8 cellular contexts compared by ENCODE assay signal in the genomic region with DNA sequence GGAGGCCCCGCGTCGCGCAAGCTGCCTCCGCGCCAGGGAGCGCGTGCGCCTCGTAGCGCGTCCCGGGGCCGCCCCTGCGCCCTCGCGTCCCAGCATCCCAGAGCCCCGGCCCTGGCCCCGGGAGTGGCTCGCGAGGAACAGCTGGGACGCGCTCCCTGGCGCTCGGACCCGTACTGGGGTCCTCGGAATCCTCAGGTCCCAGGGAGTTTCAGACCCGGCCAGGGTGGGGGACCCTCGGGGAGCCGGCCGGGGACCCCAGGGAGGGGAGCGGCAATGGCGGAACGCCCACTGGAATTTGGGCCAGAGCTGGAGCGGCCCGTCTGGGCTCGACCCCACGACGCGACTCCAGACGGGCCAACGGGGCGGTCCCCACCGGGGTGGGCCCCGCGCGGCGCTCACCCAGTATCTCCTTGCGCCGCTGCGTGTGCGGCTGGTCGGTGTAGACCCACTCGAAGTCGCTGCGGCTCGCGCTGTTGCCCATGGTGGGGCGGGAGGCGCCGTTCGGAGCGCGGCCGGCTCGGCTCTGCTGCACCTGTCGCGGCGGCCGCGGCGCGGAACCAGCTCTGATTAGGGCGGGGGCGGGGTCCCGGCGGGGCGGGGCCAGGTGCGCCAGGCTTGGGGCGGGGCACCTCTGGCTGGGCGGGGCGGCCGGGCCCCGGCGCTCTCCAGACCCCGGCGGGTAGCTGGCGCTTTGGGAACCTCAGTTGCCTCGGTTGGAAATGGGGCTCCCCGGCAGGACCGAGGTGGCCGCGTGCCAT. TPM values are rescaled to one million over a fixed set of nuclear protein-coding genes. Genes with fewer than 3 reads are reported as not detected.
DNase-seq lines count a peak whose midpoint lies in the region; ATAC-seq and TF ChIP-seq lines count a peak whose summit lies in the region.

A gene (minus strand): TSS at position 539 of the 758 bp plus-strand sequence. CDS start 58 bp downstream, at position 481.

- H2AFZ ChIP-seq in neuron (ENCODE audit: low read depth, low read length) = peak within 1 kb of the TSS; percentile 26

- H3K27me3 Mint-ChIP-seq in activated CD4-positive, alpha-beta T cell treated with anti-CD3 and anti-CD28 coated beads for 36 hours = peaks cover 17% of the 10 kb centered on the region
- peaks cover 7 to 33% of the 10 kb centered on the region in 2 donors for H3K27me3 Mint-ChIP-seq in effector memory CD8-positive, alpha-beta T cell

- no peaks in the 10 kb centered on the region for H3K9me3 ChIP-seq in HUES48 (ENCODE audit: control insufficient read depth, insufficient read depth, low read length)
- peaks cover 8% of the 10 kb centered on the region for H3K9me3 ChIP-seq in neuron (ENCODE audit: low read length)
- peaks cover 0 to 10% (median 9%) of the 10 kb centered on the region in 3 donors for H3K9me3 ChIP-seq in tibial artery

- TF ChIP-seq CTCF in tibial artery (IDR thresholded peaks at IDR 0.05) = no peak

- CTCF ChIA-PET in activated CD4-positive, alpha-beta T cell treated with anti-CD3 and anti-CD28 coated beads for 36 hours (lab: Charles Lee) = interaction anchor here (0.6 to 1.8 kb wide), 2 partner anchors 34 kb away, joined by 3 to 7 read pairs; no protein-coding TSS in a partner anchor

- H3K4me1 ChIP-seq in HUES48 (ENCODE audit: control insufficient read depth, insufficient read depth, low read length) (peaks cover 4% of the 10 kb centered on the region; the same call in 1 of the 2 replicates), neuron (ENCODE audit: insufficient read depth, low read length) (peaks cover 2% of the 10 kb centered on the region), tibial artery (peaks cover 0 to 27% (median 14%) of the 10 kb centered on the region in 4 donors)

- H3K27ac ChIP-seq in HUES48 (ENCODE audit: low read depth, low read length) = no peak within 1 kb of the TSS
- no peak within 1 kb of the TSS for H3K27ac ChIP-seq in tibial artery

- H3K4me3 Mint-ChIP-seq in activated CD4-positive, alpha-beta T cell treated with anti-CD3 and anti-CD28 coated beads for 36 hours = peak within 1 kb of the TSS; percentile 59
- H3K4me3 Mint-ChIP-seq in effector memory CD8-positive, alpha-beta T cell = peak within 1 kb of the TSS; percentile 41 to 48

- peak; percentile 87 for ATAC-seq in activated CD4-positive, alpha-beta T cell treated with anti-CD3 and anti-CD28 coated beads for 36 hours
- ATAC-seq in effector memory CD8-positive, alpha-beta T cell (replicated peaks) = peak; percentile 79
- no peak for ATAC-seq in HG03097 (IDR thresholded peaks at IDR 0.05; ENCODE audit: low FRiP score, unreplicated experiment)

- no peak within 1 kb of the TSS for H3K9ac ChIP-seq in HUES48 (ENCODE audit: low read depth, low read length)

- peak; percentile 55 for DNase-seq in NCI-H1436 (lab: John Stamatoyannopoulos, UW)
- DNase-seq in NCI-H1436 treated with DMSO at 0.1 percent for 48 hours (lab: John Stamatoyannopoulos, UW) = no peak
- peak; percentile 84 for DNase-seq in activated CD4-positive, alpha-beta T cell treated with anti-CD3 and anti-CD28 coated beads for 36 hours
- DNase-seq in effector memory CD8-positive, alpha-beta T cell = no peak
- DNase-seq in tibial artery = no peak

- H3K27me3 ChIP-seq in HUES48 (ENCODE audit: control insufficient read depth, insufficient read depth, low read length) = peaks cover 53% of the 10 kb centered on the region
- H3K27me3 ChIP-seq in neuron (ENCODE audit: insufficient read depth, low read length) = peaks cover 48% of the 10 kb centered on the region
- peaks cover 0 to 67% of the 10 kb centered on the region in 2 donors for H3K27me3 ChIP-seq in tibial artery

- peaks cover 6% of the 10 kb centered on the region for H3K36me3 Mint-ChIP-seq in activated CD4-positive, alpha-beta T cell treated with anti-CD3 and anti-CD28 coated beads for 36 hours (ENCODE audit: low read depth)
- peaks cover 2% of the 10 kb centered on the region for H3K36me3 Mint-ChIP-seq in effector memory CD8-positive, alpha-beta T cell (ENCODE audit: insufficient read depth)

- POLR2A ChIA-PET in activated CD4-positive, alpha-beta T cell treated with anti-CD3 and anti-CD28 coated beads for 36 hours (lab: Charles Lee) = interaction anchor here (0.6 to 0.7 kb wide), 3 partner anchors 80 to 216 kb away, joined by 3 to 4 read pairs (median 4); a partner anchor contains a TSS

- peaks cover 5% of the 10 kb centered on the region for H3K9me3 Mint-ChIP-seq in activated CD4-positive, alpha-beta T cell treated with anti-CD3 and anti-CD28 coated beads for 36 hours (ENCODE audit: low read depth)
- peaks cover 5 to 7% of the 10 kb centered on the region in 2 donors for H3K9me3 Mint-ChIP-seq in effector memory CD8-positive, alpha-beta T cell

- no peak within 1 kb of the TSS for H3K27ac Mint-ChIP-seq in activated CD4-positive, alpha-beta T cell treated with anti-CD3 and anti-CD28 coated beads for 36 hours
- H3K27ac Mint-ChIP-seq in effector memory CD8-positive, alpha-beta T cell = no peak within 1 kb of the TSS

- peaks cover 6% of the 10 kb centered on the region for H3K4me1 Mint-ChIP-seq in activated CD4-positive, alpha-beta T cell treated with anti-CD3 and anti-CD28 coated beads for 36 hours
- H3K4me1 Mint-ChIP-seq in effector memory CD8-positive, alpha-beta T cell (ENCODE audit: low read depth in 2 of 2) = no peaks in the 10 kb centered on the region

- H3K36me3 ChIP-seq in HUES48 (ENCODE audit: control insufficient read depth, insufficient read depth, low read length) (no peaks in the 10 kb centered on the region), neuron (ENCODE audit: insufficient read depth, low read length) (no peaks in the 10 kb centered on the region), tibial artery (no peaks in the 10 kb centered on the region)

- intact Hi-C loops in activated CD4-positive, alpha-beta T cell treated with anti-CD3 and anti-CD28 coated beads for 36 hours (cut with DNase I, micrococcal nuclease) = loop anchor here in 1 of 2 experiments (1.0 to 10.0 kb wide), 7 partner anchors 33 to 364 kb away; a partner anchor contains a TSS
- intact Hi-C loops in tibial artery (cut with DNase I; ENCODE audit: low total_unique reads) = no loop called here

- H3K4me3 ChIP-seq in HUES48 (ENCODE audit: low read depth, low read length) = peak within 1 kb of the TSS; percentile 65
- H3K4me3 ChIP-seq in neuron (ENCODE audit: low read length) = no peak within 1 kb of the TSS
- H3K4me3 ChIP-seq in tibial artery = peak within 1 kb of the TSS; percentile 23 to 40

RNA-seq across cellular contexts. Expression of the gene that starts here (rescaled TPM):
- total RNA-seq in activated CD4-positive, alpha-beta T cell treated with anti-CD3 and anti-CD28 coated beads for 36 hours = 1 to 10 TPM; 2.6 to 2.8 TPM

Comparison
In these comparisons a context has a peak if more than half of its experiments do, and no peak if none do; other contexts are left out.
1. DNase-seq: peak in NCI-H1436 (single experiment) and activated CD4-positive, alpha-beta T cell treated with anti-CD3 and anti-CD28 coated beads for 36 hours (single experiment); none in NCI-H1436 treated with DMSO at 0.1 percent for 48 hours (single experiment), effector memory CD8-positive, alpha-beta T cell (0 of 3) and tibial artery (0 of 2).